Comparison of ENCODE assay signal across 29 cellular contexts in the genomic region with DNA sequence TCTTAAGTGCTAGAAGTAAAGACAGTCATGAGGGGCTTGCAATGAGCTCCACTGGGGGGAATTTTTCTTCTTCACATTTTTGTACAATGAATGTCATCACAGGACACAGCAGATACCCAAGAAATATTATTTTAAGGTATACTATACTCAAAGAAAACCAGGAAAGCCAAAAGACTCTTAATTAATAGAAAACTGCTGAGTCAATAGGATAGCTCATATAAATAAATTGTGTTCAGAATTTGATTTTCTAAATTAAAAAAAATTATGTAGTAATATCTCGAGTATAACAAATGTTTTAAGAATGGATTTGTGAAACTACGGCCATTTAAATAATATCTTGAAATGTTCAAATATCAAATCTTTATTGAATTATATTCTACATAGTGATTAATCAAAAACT. TPM values are rescaled to one million over a fixed set of nuclear protein-coding genes. Genes with fewer than 3 reads are reported as not detected.
"Had no signal": no experiment of that assay in that cellular context is flagged by ENCODE, and none has a peak within 500 bp of the region (broad histone marks: within the 10 kb centered on the region; RNA-seq: fewer than 3 reads in every experiment).

No MANE protein-coding gene starts in this region.

- H3K27me3 ChIP-seq: brain microvascular endothelial cell, esophagus muscularis mucosa, foreskin keratinocyte, gastroesophageal sphincter, heart left ventricle had no signal

- ATAC-seq: activated CD4-positive, alpha-beta T cell treated with anti-CD3 and anti-CD28 coated beads for 36 hours; activated CD8-positive, alpha-beta T cell treated with anti-CD3 and anti-CD28 coated beads, Interleukin-2, amount 10 ng/mL, durations not matched to agents 7 days and 5 days; activated T-cell treated with anti-CD3 and anti-CD28 coated beads, Interleukin-2, amount 50 U/mL, for 72 hours; gastroesophageal sphincter; heart left ventricle had no signal

- H3K36me3 ChIP-seq: brain microvascular endothelial cell, esophagus muscularis mucosa, gastroesophageal sphincter, heart left ventricle had no signal

- H3K4me3 ChIP-seq: coronary artery, dorsolateral prefrontal cortex, esophagus muscularis mucosa, gastroesophageal sphincter, heart left ventricle had no signal

- H3K4me1 ChIP-seq: esophagus muscularis mucosa, gastroesophageal sphincter had no signal

- H3K9me3 ChIP-seq: esophagus muscularis mucosa, gastroesophageal sphincter, heart left ventricle had no signal

- FAIRE-seq: astrocyte, bronchial epithelial cell had no signal

- H3K27ac ChIP-seq: brain microvascular endothelial cell, coronary artery, dorsolateral prefrontal cortex, esophagus muscularis mucosa, gastroesophageal sphincter, heart left ventricle had no signal

- DNase-seq: activated CD4-positive, alpha-beta memory T cell treated with anti-CD3 and anti-CD28 coated beads for 36 hours; activated CD4-positive, alpha-beta T cell treated with anti-CD3 and anti-CD28 coated beads for 36 hours; activated CD4-positive, alpha-beta T cell treated with anti-CD3 and anti-CD28 coated beads, Interleukin-2, amount 10 ng/mL, durations not matched to agents 24 days and 14 days; activated CD4-positive, CD25-positive, alpha-beta regulatory T cell; activated CD4-positive, CD25-positive, alpha-beta regulatory T cell treated with anti-CD3 and anti-CD28 coated beads, Interleukin-2, amount 50 U/mL, for 72 hours; activated CD8-positive, alpha-beta memory T cell treated with anti-CD3 and anti-CD28 coated beads, Interleukin-2, amount 50 U/mL, for 48 hours; activated CD8-positive, alpha-beta T cell treated with anti-CD3 and anti-CD28 coated beads, Interleukin-2, amount 10 ng/mL, durations not matched to agents 7 days and 5 days; activated gamma-delta T cell; activated naive CD4-positive, alpha-beta T cell treated with anti-CD3 and anti-CD28 coated beads, Interleukin-2, amount 50 U/mL, for 16 hours; activated naive CD4-positive, alpha-beta T cell treated with Interleukin-2 at 50 U/mL for 16 hours; activated T-cell treated with anti-CD3 and anti-CD28 coated beads for 4 hours; activated T-cell treated with anti-CD3 and anti-CD28 coated beads, Interleukin-2, amount 50 U/mL, for 24 hours; activated T-cell treated with anti-CD3 and anti-CD28 coated beads, Interleukin-2, amount 50 U/mL, for 72 hours; amniotic stem cell; anterior cingulate cortex; brain microvascular endothelial cell; dorsolateral prefrontal cortex; effector memory CD4-positive, alpha-beta T cell; endodermal cell; erythroblast; foreskin keratinocyte; glutamatergic neuron; heart left ventricle; T-helper 2 cell had no signal

RNA-seq across cellular contexts. Expression of gene CXCL8, which starts 25.7 kb away (rescaled TPM):
- total RNA-seq: activated CD8-positive, alpha-beta T cell treated with anti-CD3 and anti-CD28 coated beads, Interleukin-2, amount 10 ng/mL, durations not matched to agents 7 days and 5 days; endodermal cell had no signal
